9 cellular contexts compared by ENCODE assay signal in the genomic region with DNA sequence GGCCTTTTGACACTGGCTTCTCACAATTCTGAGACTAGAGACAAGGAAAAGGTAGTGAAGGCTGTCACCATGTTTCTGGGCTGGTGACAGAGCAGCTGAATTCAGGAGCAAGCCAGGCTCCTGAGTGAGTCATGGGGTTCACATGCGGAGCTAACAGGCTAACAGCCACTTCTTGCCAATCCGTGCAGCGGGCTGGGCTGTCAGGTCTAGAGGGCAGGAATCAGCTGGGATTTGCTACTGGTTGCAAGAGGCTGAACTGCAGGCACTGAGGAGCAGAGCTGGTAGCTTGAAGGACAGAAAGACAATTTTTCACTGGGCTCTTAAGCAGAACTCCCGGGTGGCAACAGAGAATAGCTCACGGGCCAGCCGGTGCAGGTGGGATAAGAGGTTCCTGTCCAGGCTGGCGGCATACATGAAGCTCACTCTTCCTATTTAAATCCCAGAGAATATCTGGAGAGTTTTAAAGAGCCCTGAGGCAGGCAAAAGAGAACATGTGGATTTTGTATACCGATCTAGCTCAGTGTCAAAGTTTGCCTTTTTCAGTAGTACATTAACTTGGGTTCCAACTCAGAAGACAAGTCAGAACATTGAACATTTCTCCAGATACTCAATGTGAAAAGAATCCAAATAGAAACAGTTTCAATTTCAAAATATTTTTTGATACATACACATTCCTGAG. TPM values are rescaled to one million over a fixed set of nuclear protein-coding genes. Genes with fewer than 3 reads are reported as not detected.
DNase-seq lines count a peak whose midpoint lies in the region; ATAC-seq, FAIRE-seq and TF ChIP-seq lines count a peak whose summit lies in the region.
"Had no signal": no experiment of that assay in that cellular context is flagged by ENCODE, and none has a peak within 500 bp of the region (broad histone marks: within the 10 kb centered on the region; RNA-seq: fewer than 3 reads in every experiment).

No MANE protein-coding gene starts in this region.

- no peak for TF ChIP-seq CTCF in HEK293 (tag by site-specific recombination; IDR thresholded peaks at IDR 0.05)
- TF ChIP-seq CTCF in choroid plexus epithelial cell (conservative IDR thresholded peaks at IDR 0.05; ENCODE audit: low read depth, low read length), result no peak
- TF ChIP-seq CTCF in kidney (IDR thresholded peaks at IDR 0.05; ENCODE audit: borderline replicate concordance, extremely low read depth, insufficient read depth), result no peak
- no peak for TF ChIP-seq CTCF in ovary (IDR thresholded peaks at IDR 0.05)

- DNase-seq in choroid plexus epithelial cell (ENCODE audit: low read depth) (peak; percentile 68), kidney (peak; percentile 79), small intestine (peak; percentile 89), ovary (no peak), activated gamma-delta T cell (lab: John Stamatoyannopoulos, UW) (no peak), HUDEP-2 (lab: John Stamatoyannopoulos, UW; ENCODE audit: unreplicated experiment in 76 of 76) (no peak)

- H3K4me1 ChIP-seq in HEK293 (ENCODE audit: control insufficient read depth, insufficient read depth, low read length) (peaks cover 6% of the 10 kb centered on the region), kidney (ENCODE audit: control insufficient read depth in 1 of 2, insufficient read depth in 1 of 2, low read depth in 1 of 2, low read length in 2 of 2) (peaks cover 12 to 13% of the 10 kb centered on the region in 2 donors), small intestine (ENCODE audit: control insufficient read depth in 2 of 2, insufficient read depth in 1 of 2, low read depth in 1 of 2, low read length in 1 of 2) (peaks cover 0 to 3% of the 10 kb centered on the region in 2 donors), ovary (ENCODE audit: insufficient read depth) (peaks cover 4% of the 10 kb centered on the region)

- CTCF ChIA-PET in HEK293 (lab: Yijun Ruan, JAX), result interaction anchor here (1.1 to 2.3 kb wide), 2 partner anchors 9 to 213 kb away, joined by 3 to 9 read pairs; no protein-coding TSS in a partner anchor

- no peaks in the 10 kb centered on the region for H3K36me3 ChIP-seq in HEK293 (ENCODE audit: control insufficient read depth in 2 of 2, insufficient read depth in 1 of 2, low read length in 2 of 2)
- H3K36me3 ChIP-seq in kidney (ENCODE audit: control insufficient read depth in 1 of 2, insufficient read depth in 2 of 2, low read length in 2 of 2), result no peaks in the 10 kb centered on the region
- H3K36me3 ChIP-seq in small intestine (ENCODE audit: control insufficient read depth in 2 of 2, insufficient read depth in 2 of 2, low read length in 2 of 2), result no peaks in the 10 kb centered on the region
- H3K36me3 ChIP-seq in ovary, result no peaks in the 10 kb centered on the region

- no peak for ATAC-seq in HG03439 (IDR thresholded peaks at IDR 0.05; ENCODE audit: unreplicated experiment)

- H3K4me3 ChIP-seq in HEK293 (ENCODE audit: low read depth, low read length) (no peak overlapping the region; the same call in 1 of the 2 replicates), choroid plexus epithelial cell (ENCODE audit: low read depth, low read length) (no peak overlapping the region), kidney (ENCODE audit: low read length in 2 of 2) (peak overlapping the region; percentile 70 to 76), small intestine (ENCODE audit: low read depth in 1 of 2, low read length in 2 of 2) (peak overlapping the region in 1 of 2 donors; percentile 29), ovary (no peak overlapping the region)

- H3K27me3 ChIP-seq in small intestine (ENCODE audit: control insufficient read depth in 2 of 2, insufficient read depth in 2 of 2, low read length in 2 of 2), result no peaks in the 10 kb centered on the region
- no peaks in the 10 kb centered on the region for H3K27me3 ChIP-seq in ovary

- POLR2A ChIA-PET in HEK293 (lab: Yijun Ruan, JAX), result no interaction called here

- intact Hi-C loops in kidney (cut with DNase I), result no loop called here
- intact Hi-C loops in ovary (cut with DNase I), result no loop called here

- H3K9me3 ChIP-seq in HEK293 (ENCODE audit: control insufficient read depth, insufficient read depth, low read depth, low read length), result no peaks in the 10 kb centered on the region
- H3K9me3 ChIP-seq in kidney (ENCODE audit: control insufficient read depth in 1 of 2, low read length in 2 of 2), result no peaks in the 10 kb centered on the region
- H3K9me3 ChIP-seq in small intestine (ENCODE audit: control insufficient read depth, low read depth), result no peaks in the 10 kb centered on the region
- H3K9me3 ChIP-seq in ovary, result no peaks in the 10 kb centered on the region

- H3K9ac ChIP-seq in kidney (ENCODE audit: low read length in 2 of 2), result peak overlapping the region in 1 of 2 donors; percentile 75

- TF ChIP-seq POLR2A in ovary (IDR thresholded peaks at IDR 0.05), result no peak

- FAIRE-seq in kidney (lab: Jason Lieb, UNC) (no peak), small intestine (lab: Jason Lieb, UNC) (no peak)
- FAIRE-seq: GM18507 had no signal

- no peak for TF ChIP-seq EP300 in ovary (IDR thresholded peaks at IDR 0.05)

- H3K27ac ChIP-seq in HEK293 (ENCODE audit: extremely low read depth, low read depth, low read length) (no peak overlapping the region; the same call in 1 of the 2 replicates), kidney (ENCODE audit: low read depth in 2 of 2, low read length in 2 of 2) (peak overlapping the region; percentile 37 to 42), small intestine (ENCODE audit: low read depth in 1 of 2, low read length in 1 of 2) (peak overlapping the region in 1 of 2 donors; percentile 39), ovary (no peak overlapping the region)

- WGBS in small intestine, 3 donors, result 28 to 39% (median 38%) methylated on average over 8 of the region's 8 CpGs
- 49 to 68% (median 59%) methylated on average over 8 of the region's 8 CpGs for WGBS in ovary, 3 donors

TF ChIP-seq in HEK293, 187 proteins besides CTCF, POLR2A, EP300 and RAD21:
- TF ChIP-seq ZNF561 (tag by site-specific recombination; IDR thresholded peaks at IDR 0.05; ENCODE audit: borderline replicate concordance) (no peak), ZNF560 (tag by site-specific recombination; IDR thresholded peaks at IDR 0.05; ENCODE audit: borderline replicate concordance) (no peak), ZBTB17 (tag by site-specific recombination; IDR thresholded peaks at IDR 0.05) (peak; percentile 39; the same call in 1 of the 2 replicates)

RNA-seq across cellular contexts. Expression of a gene that starts 1.2 kb away (rescaled TPM):
- total RNA-seq in kidney (2.9 TPM), ovary (1 to 10 TPM in 6 of 7 donors, under 1 TPM in 1; 0.80 to 2.7 (median 2.2) TPM)
- polyA plus RNA-seq in kidney (ENCODE audit: insufficient read depth, low read depth, low replicate concordance) (1.8 TPM), small intestine (1 to 10 TPM in 2 of 3 donors, under 1 TPM in 1; 0.52 to 7.8 (median 7.0) TPM), ovary (1 to 10 TPM; 1.3 to 2.3 TPM)

Comparison
In these comparisons a context has a peak if more than half of its experiments do, and no peak if none do; other contexts are left out.
1. H3K27ac ChIP-seq: peak in kidney (2 of 2); none in HEK293 (single experiment) and ovary (0 of 2).
2. H3K4me3 ChIP-seq: peak in kidney (2 of 2); none in HEK293 (single experiment), choroid plexus epithelial cell (single experiment) and ovary (single experiment).
3. DNase-seq: peak in choroid plexus epithelial cell (single experiment), kidney (single experiment) and small intestine (single experiment); none in ovary (0 of 5), activated gamma-delta T cell (single experiment) and HUDEP-2 (0 of 76).